In the genomic region with DNA sequence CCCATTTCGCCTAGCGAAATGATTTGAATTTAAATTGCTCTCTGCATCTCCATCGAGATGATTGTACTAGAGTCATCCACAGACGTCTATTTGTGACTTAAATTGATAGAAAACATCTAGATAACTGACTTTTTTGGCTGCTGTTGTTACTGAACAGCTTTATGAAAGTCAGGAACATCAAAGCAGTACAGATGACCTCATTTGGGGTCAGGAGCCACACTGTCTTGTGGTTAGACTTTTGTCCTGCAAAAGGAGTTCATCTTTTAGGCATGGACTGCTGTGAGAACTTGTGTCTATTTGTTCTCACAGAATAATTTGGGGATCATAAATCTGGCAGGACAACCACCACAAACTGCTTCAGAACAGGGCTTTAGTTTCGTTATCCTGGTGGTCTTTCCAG, we compare ENCODE assay signal across 13 cellular contexts. TPM values are rescaled to one million over a fixed set of nuclear protein-coding genes. Genes with fewer than 3 reads are reported as not detected.
ATAC-seq and TF ChIP-seq lines count a peak whose summit lies in the region.
"Not testable (repeated sequence)": the region's sequence is repeated elsewhere in the genome, so short reads cannot be mapped to it uniquely, and the experiment has no call there.
"Had no signal": no experiment of that assay in that cellular context is flagged by ENCODE, and none has a peak within 500 bp of the region (broad histone marks: within the 10 kb centered on the region; RNA-seq: fewer than 3 reads in every experiment).

No MANE protein-coding gene starts in this region.

- H3K27me3 Mint-ChIP-seq in activated T-helper 17 cell treated with anti-CD3 and anti-CD28 coated beads, Interleukin-2, amount 50 U/mL, for 72 hours = not testable (repeated sequence)

- ATAC-seq in GM18505 (IDR thresholded peaks at IDR 0.05; ENCODE audit: unreplicated experiment) (peak; percentile 26), GM18907 (IDR thresholded peaks at IDR 0.05; ENCODE audit: unreplicated experiment) (peak; percentile 40), GM19452 (IDR thresholded peaks at IDR 0.05; ENCODE audit: unreplicated experiment) (peak; percentile 30), GM21529 (IDR thresholded peaks at IDR 0.05; ENCODE audit: unreplicated experiment) (peak; percentile 30), HG02798 (IDR thresholded peaks at IDR 0.05; ENCODE audit: poor library complexity, unreplicated experiment) (peak; percentile 36), HG03064 (IDR thresholded peaks at IDR 0.05; ENCODE audit: low read depth, unreplicated experiment) (peak; percentile 26), HG03439 (IDR thresholded peaks at IDR 0.05; ENCODE audit: unreplicated experiment) (peak; percentile 25)
- peak; percentile 40 for ATAC-seq in activated T-helper 17 cell treated with anti-CD3 and anti-CD28 coated beads, Interleukin-2, amount 50 U/mL, for 72 hours (replicated peaks)

- H3K9me3 Mint-ChIP-seq in activated T-helper 17 cell treated with anti-CD3 and anti-CD28 coated beads, Interleukin-2, amount 50 U/mL, for 72 hours = not testable (repeated sequence)

- H3K36me3 Mint-ChIP-seq in activated T-helper 17 cell treated with anti-CD3 and anti-CD28 coated beads, Interleukin-2, amount 50 U/mL, for 72 hours (ENCODE audit: low read depth) = not testable (repeated sequence)

- not testable (repeated sequence) for TF ChIP-seq POLR2A in GM18505 (IDR thresholded peaks at IDR 0.05; ENCODE audit: borderline replicate concordance, extremely low read depth, insufficient read depth, insufficient read length)

- not testable (repeated sequence) for H3K4me1 Mint-ChIP-seq in activated T-helper 17 cell treated with anti-CD3 and anti-CD28 coated beads, Interleukin-2, amount 50 U/mL, for 72 hours

- H3K27ac Mint-ChIP-seq in activated T-helper 17 cell treated with anti-CD3 and anti-CD28 coated beads, Interleukin-2, amount 50 U/mL, for 72 hours = not testable (repeated sequence)

- not testable (repeated sequence) for H3K4me3 Mint-ChIP-seq in activated T-helper 17 cell treated with anti-CD3 and anti-CD28 coated beads, Interleukin-2, amount 50 U/mL, for 72 hours

RNA-seq across cellular contexts. Expression of a gene that starts 4.8 kb away (rescaled TPM):
- not detected for total RNA-seq in activated T-helper 17 cell treated with anti-CD3 and anti-CD28 coated beads, Interleukin-2, amount 50 U/mL, for 72 hours
- total RNA-seq: A673, GM23338, HT-29, PC-9, SK-MEL-5 had no signal

RNA-seq across cellular contexts. Expression of a gene that starts 5.4 kb away (rescaled TPM):
- not detected for total RNA-seq in activated T-helper 17 cell treated with anti-CD3 and anti-CD28 coated beads, Interleukin-2, amount 50 U/mL, for 72 hours
- total RNA-seq: A673, GM23338, HT-29, PC-9, SK-MEL-5 had no signal

RNA-seq across cellular contexts. Expression of a gene that starts 15.7 kb away (rescaled TPM):
- not detected for total RNA-seq in activated T-helper 17 cell treated with anti-CD3 and anti-CD28 coated beads, Interleukin-2, amount 50 U/mL, for 72 hours
- total RNA-seq: A673, GM23338, HT-29, PC-9, SK-MEL-5 had no signal

RNA-seq across cellular contexts. Expression of a gene that starts 42.2 kb away (rescaled TPM):
- not detected for total RNA-seq in activated T-helper 17 cell treated with anti-CD3 and anti-CD28 coated beads, Interleukin-2, amount 50 U/mL, for 72 hours
- total RNA-seq: A673, GM23338, HT-29, PC-9, SK-MEL-5 had no signal

Comparison
In these comparisons a context has a peak if more than half of its experiments do, and no peak if none do; other contexts are left out.
1. Peak in every context shown above with its lines: ATAC-seq.